In the genomic region with DNA sequence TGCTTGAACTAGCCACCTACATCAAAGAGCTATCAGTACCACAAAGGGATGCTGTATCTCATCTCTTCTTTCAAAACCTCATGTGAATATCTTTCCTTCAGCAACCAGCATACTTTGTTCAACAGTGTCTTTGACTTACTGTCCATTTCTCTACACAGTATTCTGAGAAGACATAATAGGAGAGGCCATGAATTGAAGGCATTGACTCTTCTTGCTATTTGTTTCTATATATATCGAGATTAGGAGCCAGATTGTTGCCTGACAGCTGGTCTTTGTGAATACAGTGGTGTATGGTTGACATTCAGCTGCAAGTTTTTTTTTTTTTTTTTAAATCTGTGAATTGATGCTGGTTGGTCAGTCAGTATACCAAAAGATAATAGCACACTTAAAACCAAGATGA, we compare ENCODE assay signal across 9 cellular contexts. TPM values are rescaled to one million over a fixed set of nuclear protein-coding genes. Genes with fewer than 3 reads are reported as not detected.
"Had no signal": no experiment of that assay in that cellular context is flagged by ENCODE, and none has a peak within 500 bp of the region (broad histone marks: within the 10 kb centered on the region; RNA-seq: fewer than 3 reads in every experiment).

No MANE protein-coding gene starts in this region.

- H3K27ac ChIP-seq: cardiac muscle cell, thoracic aorta had no signal

- H3K27me3 Mint-ChIP-seq: activated CD8-positive, alpha-beta T cell treated with anti-CD3 and anti-CD28 coated beads for 36 hours had no signal

- H3K27ac Mint-ChIP-seq: activated CD8-positive, alpha-beta T cell treated with anti-CD3 and anti-CD28 coated beads for 36 hours; nephron progenitor cell had no signal

- H3K9me3 Mint-ChIP-seq: activated CD8-positive, alpha-beta T cell treated with anti-CD3 and anti-CD28 coated beads for 36 hours had no signal

- H3K9me3 ChIP-seq: stomach, thoracic aorta had no signal

- H3K36me3 ChIP-seq: cardiac muscle cell, stomach, thoracic aorta had no signal

- H3K4me3 ChIP-seq: cardiac muscle cell, stomach, thoracic aorta had no signal

- H3K4me3 Mint-ChIP-seq: activated CD8-positive, alpha-beta T cell treated with anti-CD3 and anti-CD28 coated beads for 36 hours; nephron progenitor cell had no signal

- DNase-seq: activated CD4-positive, alpha-beta T cell treated with anti-CD3 and anti-CD28 coated beads for 4 hours; activated CD8-positive, alpha-beta memory T cell treated with anti-CD3 and anti-CD28 coated beads, Interleukin-2, amount 50 U/mL, for 4 hours; activated CD8-positive, alpha-beta T cell treated with anti-CD3 and anti-CD28 coated beads for 36 hours; nephron progenitor cell; stomach had no signal

- H3K27me3 ChIP-seq: cardiac muscle cell, stomach had no signal

RNA-seq across cellular contexts. Expression of gene XIRP1, which starts 26.9 kb away (rescaled TPM):
- total RNA-seq: lung microvascular endothelial cell, osteocyte had no signal
